In the genomic region with DNA sequence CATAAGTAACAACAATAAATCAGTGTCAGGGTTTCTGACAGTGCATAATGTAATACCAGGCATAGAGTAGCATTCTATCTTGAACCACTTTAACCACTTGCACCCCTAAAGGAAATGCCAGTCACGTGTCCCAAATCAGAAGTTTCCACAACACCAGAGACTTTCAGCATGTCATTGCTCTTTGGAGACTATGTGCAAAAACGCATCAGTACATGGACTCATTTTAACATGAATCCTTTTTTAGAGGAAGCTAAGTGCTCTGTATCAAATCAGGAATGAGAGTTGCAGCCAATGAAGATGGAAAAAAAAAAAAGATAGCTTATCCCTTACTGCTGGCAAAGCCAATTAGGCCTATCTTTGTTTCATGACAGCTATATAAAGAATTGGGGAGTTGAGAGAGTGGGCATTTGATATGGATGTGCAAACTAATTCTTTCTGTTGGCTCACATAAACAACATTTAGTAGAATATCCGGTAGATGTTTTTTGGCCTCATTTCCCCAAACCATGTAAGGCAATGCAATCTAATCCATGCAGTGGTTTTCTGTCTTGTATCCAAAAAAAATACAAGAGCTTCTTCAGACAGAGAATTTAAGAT, we compare ENCODE assay signal across 15 cellular contexts.
DNase-seq lines count a peak whose midpoint lies in the region; ATAC-seq and TF ChIP-seq lines count a peak whose summit lies in the region.
"Had no signal": no experiment of that assay in that cellular context is flagged by ENCODE, and none has a peak within 500 bp of the region (broad histone marks: within the 10 kb centered on the region; RNA-seq: fewer than 3 reads in every experiment).

No MANE protein-coding gene starts in this region.

- no peak for TF ChIP-seq POLR2A in esophagus muscularis mucosa (IDR thresholded peaks at IDR 0.05; ENCODE audit: low read depth)
- no peak for TF ChIP-seq POLR2A in sigmoid colon (IDR thresholded peaks at IDR 0.05)

- no peaks in the 10 kb centered on the region for H3K27me3 ChIP-seq in esophagus muscularis mucosa
- no peaks in the 10 kb centered on the region for H3K27me3 ChIP-seq in sigmoid colon
- H3K27me3 ChIP-seq in aorta (ENCODE audit: control insufficient read depth in 1 of 2, insufficient read depth in 2 of 2, low read length in 1 of 2), result no peaks in the 10 kb centered on the region
- H3K27me3 ChIP-seq: esophagus squamous epithelium had no signal

- H3K36me3 ChIP-seq in esophagus muscularis mucosa (no peaks in the 10 kb centered on the region), sigmoid colon (no peaks in the 10 kb centered on the region), aorta (ENCODE audit: control insufficient read depth in 1 of 2, insufficient read depth in 2 of 2, low read length in 1 of 2) (no peaks in the 10 kb centered on the region)
- H3K36me3 ChIP-seq: esophagus squamous epithelium, HAP-1 had no signal

- H3K9me3 ChIP-seq in esophagus muscularis mucosa (no peaks in the 10 kb centered on the region), sigmoid colon (no peaks in the 10 kb centered on the region), aorta (ENCODE audit: control insufficient read depth, low read length) (no peaks in the 10 kb centered on the region)
- H3K9me3 ChIP-seq: esophagus squamous epithelium, HAP-1 had no signal

- peaks cover 0 to 7% (median 3%) of the 10 kb centered on the region in 4 donors for H3K4me1 ChIP-seq in esophagus muscularis mucosa
- peaks cover 0 to 17% (median 11%) of the 10 kb centered on the region in 4 donors for H3K4me1 ChIP-seq in sigmoid colon
- H3K4me1 ChIP-seq in aorta (ENCODE audit: control insufficient read depth in 1 of 2, insufficient read depth in 2 of 2, low read length in 2 of 2), result no peaks in the 10 kb centered on the region
- H3K4me1 ChIP-seq: HAP-1 had no signal

- H3K27ac ChIP-seq in esophagus muscularis mucosa (replicated peaks in 1 of 4) (no peak overlapping the region), sigmoid colon (peak overlapping the region in 1 of 4 donors; percentile 27), aorta (ENCODE audit: low read depth in 1 of 2, low read length in 2 of 2) (no peak overlapping the region)
- H3K27ac ChIP-seq: esophagus squamous epithelium had no signal

- 23% methylated on average over 3 of the region's 3 CpGs for WGBS in esophagus muscularis mucosa
- WGBS in sigmoid colon, 2 donors, result 61 to 65% methylated on average over 3 of the region's 3 CpGs
- WGBS in aorta, 2 donors, result 19 to 36% methylated on average over 3 of the region's 3 CpGs

- TF ChIP-seq EP300 in esophagus muscularis mucosa (IDR thresholded peaks at IDR 0.05) (no peak), sigmoid colon (IDR thresholded peaks at IDR 0.05) (no peak)

- DNase-seq in AG20443 (ENCODE audit: low spot score) (peak; percentile 21), RPMI7951 (ENCODE audit: low read depth) (peak; percentile 89), esophagus muscularis mucosa (ENCODE audit: extremely low spot score) (peak; percentile 7), left kidney (ENCODE audit: low read depth, low spot score) (peak; percentile 5), sigmoid colon (no peak), cerebellar nuclear complex (lab: John Stamatoyannopoulos, UW) (no peak), aorta (no peak)
- no peak for DNase-seq in activated CD4-positive, alpha-beta T cell treated with anti-CD3 and anti-CD28 coated beads for 48 hours
- DNase-seq: AML-193, esophagus squamous epithelium, immature natural killer cell, NCI-H1436, occipital lobe had no signal

- intact Hi-C loops in esophagus muscularis mucosa (cut with DNase I), result no loop called here
- intact Hi-C loops in sigmoid colon (cut with DNase I), result no loop called here
- intact Hi-C loops in aorta (cut with DNase I), result no loop called here

- H3K4me3 ChIP-seq in esophagus muscularis mucosa, result no peak overlapping the region
- no peak overlapping the region for H3K4me3 ChIP-seq in sigmoid colon
- no peak overlapping the region for H3K4me3 ChIP-seq in aorta (ENCODE audit: low read length in 2 of 2)
- H3K4me3 ChIP-seq: esophagus squamous epithelium, HAP-1, K562 had no signal

- TF ChIP-seq CTCF in esophagus muscularis mucosa (IDR thresholded peaks at IDR 0.05) (no peak), sigmoid colon (IDR thresholded peaks at IDR 0.05) (no peak)

- no peak for ATAC-seq in aorta (ENCODE audit: low FRiP score)
- ATAC-seq: K562 had no signal

Comparison
In these comparisons a context has a peak if more than half of its experiments do, and no peak if none do; other contexts are left out.
1. DNase-seq: peak in AG20443 (single experiment), RPMI7951 (single experiment), esophagus muscularis mucosa (single experiment) and left kidney (single experiment); none in sigmoid colon (single experiment), cerebellar nuclear complex (0 of 2), activated CD4-positive, alpha-beta T cell treated with anti-CD3 and anti-CD28 coated beads for 48 hours (single experiment) and aorta (0 of 2).